1 cellular context compared by ENCODE assay signal in genomic region chr11:73876424-73877300, GRCh38.
A peak's percentile ranks its signal among the peaks of the same experiment; 100 is the strongest.
TF ChIP-seq lines count a peak whose summit lies in the region.

TSS of gene COA4 (minus strand) at chr11:73876846. CDS start at chr11:73873378, 3,468 bp downstream.
TSS of gene PAAF1 (plus strand) at chr11:73876999. CDS start at chr11:73877022, 23 bp downstream.

TF ChIP-seq in HepG2, 621 proteins besides CTCF, POLR2A, EP300 and RAD21 (continued from another document and continues in another):
- peak; percentile 64; the same call in 1 of the 2 replicates for TF ChIP-seq STAT6 (CRISPR knock-in tag; IDR thresholded peaks at IDR 0.05; ENCODE audit: borderline replicate concordance)
- no peak for TF ChIP-seq ZNF503 (CRISPR knock-in tag; IDR thresholded peaks at IDR 0.05)
- TF ChIP-seq ZNF354B (CRISPR knock-in tag; IDR thresholded peaks at IDR 0.05), result 0 out of 2 replicates have a peak, but pooled peaks have one; percentile 19
- TF ChIP-seq MBD4 (IDR thresholded peaks at IDR 0.05; ENCODE audit: borderline replicate concordance, low read length), result no peak
- TF ChIP-seq NFKBIZ (CRISPR knock-in tag; IDR thresholded peaks at IDR 0.05), result peak; percentile 60
- no peak for TF ChIP-seq AKNA (CRISPR knock-in tag; IDR thresholded peaks at IDR 0.05; ENCODE audit: borderline replicate concordance)
- TF ChIP-seq ZNF30 (CRISPR knock-in tag; IDR thresholded peaks at IDR 0.05), result no peak
- TF ChIP-seq ZUFSP (CRISPR knock-in tag; IDR thresholded peaks at IDR 0.05; ENCODE audit: borderline replicate concordance), result no peak
- TF ChIP-seq ATF4 (CRISPR knock-in tag; IDR thresholded peaks at IDR 0.05), result no peak; a peak in 1 of 4 replicates
- no peak for TF ChIP-seq TRIM24 (CRISPR knock-in tag; IDR thresholded peaks at IDR 0.05)
- peak; percentile 78; the same call in 1 of the 2 replicates for TF ChIP-seq ZNF670 (CRISPR knock-in tag; IDR thresholded peaks at IDR 0.05; ENCODE audit: borderline replicate concordance)
- TF ChIP-seq FOXM1 (CRISPR knock-in tag; IDR thresholded peaks at IDR 0.05), result no peak
- peak; percentile 76; the same call in 1 of the 2 replicates for TF ChIP-seq ZNF619 (CRISPR knock-in tag; IDR thresholded peaks at IDR 0.05)
- TF ChIP-seq ZNF687 (CRISPR knock-in tag; IDR thresholded peaks at IDR 0.05), result peak; percentile 97
- TF ChIP-seq ATF6 (CRISPR knock-in tag; conservative IDR thresholded peaks at IDR 0.05), result 0 out of 2 replicates have a peak, but pooled peaks have one; percentile 66
- no peak; the same call in 1 of the 2 replicates for TF ChIP-seq NR2F6 (IDR thresholded peaks at IDR 0.05)
- TF ChIP-seq NR2F6 (CRISPR knock-in tag; IDR thresholded peaks at IDR 0.05), result no peak
- peak; percentile 82; the same call in 1 of the 2 replicates for TF ChIP-seq ZNF318 (CRISPR knock-in tag; IDR thresholded peaks at IDR 0.05)
- no peak for TF ChIP-seq SP1 (IDR thresholded peaks at IDR 0.05)
- peak; percentile 92 for TF ChIP-seq SP1 (CRISPR knock-in tag; IDR thresholded peaks at IDR 0.05)
